ENCODE assay signal across 9 cellular contexts in the genomic region with DNA sequence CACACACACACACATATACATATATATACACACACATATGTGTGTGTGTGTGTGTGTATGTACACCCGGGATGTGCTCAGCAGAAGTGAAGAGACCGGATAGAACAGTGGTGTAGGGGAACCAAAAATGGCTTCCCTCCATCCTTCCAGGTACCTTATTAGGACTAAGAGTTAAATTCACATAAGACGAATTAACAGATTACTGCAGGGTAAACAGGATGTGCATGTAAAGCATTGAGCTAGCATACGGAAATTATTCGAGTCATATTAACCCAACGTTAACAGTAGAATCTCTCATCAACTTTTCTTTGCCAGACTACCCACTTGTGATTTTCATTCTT. TPM values are rescaled to one million over a fixed set of nuclear protein-coding genes. Genes with fewer than 3 reads are reported as not detected.
DNase-seq lines count a peak whose midpoint lies in the region; ATAC-seq, FAIRE-seq and TF ChIP-seq lines count a peak whose summit lies in the region.
"Had no signal": no experiment of that assay in that cellular context is flagged by ENCODE, and none has a peak within 500 bp of the region (broad histone marks: within the 10 kb centered on the region; RNA-seq: fewer than 3 reads in every experiment).

No MANE protein-coding gene starts in this region.

- DNase-seq in A549 (ENCODE audit: low read depth in 1 of 2, low spot score in 1 of 2) (peak in 1 of 2 experiments; percentile 7), H9 (no peak), ascending aorta (ENCODE audit: low spot score in 2 of 2) (no peak), NCI-H187 treated with DMSO at 0.1 percent for 48 hours (lab: John Stamatoyannopoulos, UW) (no peak), middle frontal gyrus (ENCODE audit: extremely low spot score, low spot score) (no peak)
- DNase-seq in activated naive CD8-positive, alpha-beta T cell treated with anti-CD3 and anti-CD28 coated beads for 36 hours: no peak
- DNase-seq: activated T-cell treated with anti-CD3 and anti-CD28 coated beads, Interleukin-2, amount 50 U/mL, for 4 hours had no signal

- no peak overlapping the region for H2BK5ac ChIP-seq in H9 (ENCODE audit: insufficient read length, low read length)

- no peak for ATAC-seq in A549
- ATAC-seq in GM21367 (IDR thresholded peaks at IDR 0.05; ENCODE audit: unreplicated experiment): no peak

- H3K27ac Mint-ChIP-seq in H9: peak overlapping the region in 1 of 3 experiments; percentile 73; a peak in 2 of 7 replicates
- H3K27ac Mint-ChIP-seq in activated naive CD8-positive, alpha-beta T cell treated with anti-CD3 and anti-CD28 coated beads for 36 hours: no peak overlapping the region

- H3K36me3 ChIP-seq in ascending aorta: peaks cover 26 to 32% of the 10 kb centered on the region in 2 donors
- H3K36me3 ChIP-seq in liver (ENCODE audit: control insufficient read depth in 4 of 4, insufficient read depth in 3 of 4, low read depth in 1 of 4, low read length in 3 of 4): peaks cover 2 to 28% (median 24%) of the 10 kb centered on the region in 4 donors

- peaks cover 23 to 28% of the 10 kb centered on the region in 2 experiments for H3K4me1 Mint-ChIP-seq in H9
- peaks cover 25% of the 10 kb centered on the region for H3K4me1 Mint-ChIP-seq in activated naive CD8-positive, alpha-beta T cell treated with anti-CD3 and anti-CD28 coated beads for 36 hours

- peaks cover 42 to 65% (median 52%) of the 10 kb centered on the region in 3 experiments; a peak in 6 of 7 replicates for H3K36me3 Mint-ChIP-seq in H9 (ENCODE audit: insufficient read depth in 1 of 3, low read depth in 3 of 3)
- H3K36me3 Mint-ChIP-seq in activated naive CD8-positive, alpha-beta T cell treated with anti-CD3 and anti-CD28 coated beads for 36 hours: peaks cover 43% of the 10 kb centered on the region

- no peak overlapping the region for H3K18ac ChIP-seq in H9 (ENCODE audit: insufficient read length, low read depth, low read length)

- POLR2A ChIA-PET in A549 (lab: Yijun Ruan, JAX): interaction anchor here (1.5 to 2.0 kb wide), 2 partner anchors 19 to 34 kb away, joined by 9 to 16 read pairs; partner anchors contain the start of gene FAM210B

- FAIRE-seq in A549 (lab: Jason Lieb, UNC): no peak

- WGBS in A549 (ENCODE audit: missing lambda C conversion rate): 6% methylated on average over 6 of the region's 6 CpGs
- WGBS in H9 (ENCODE audit: extremely low coverage, insufficient read length, low lambda C conversion rate): no CpG with 5 or more reads among the region's 6 CpGs
- 3% methylated on average over 6 of the region's 6 CpGs for WGBS in liver

- CTCF ChIA-PET in A549 (lab: Yijun Ruan, JAX): interaction anchor here (0.6 to 2.5 kb wide), 2 partner anchors 14 to 20 kb away, joined by 3 to 6 read pairs; no protein-coding TSS in a partner anchor

- no peak overlapping the region for H2AFZ ChIP-seq in H9 (ENCODE audit: low read length)

- peak overlapping the region; percentile 98 for H3K9ac ChIP-seq in H9 (ENCODE audit: extremely low read depth, insufficient read length, low read length)
- peak overlapping the region in 1 of 2 donors; percentile 93 for H3K9ac ChIP-seq in liver (ENCODE audit: low read depth in 1 of 2, low read length in 2 of 2)

- TF ChIP-seq EP300 in A549 (IDR thresholded peaks at IDR 0.05): no peak

- peak overlapping the region; percentile 85 to 96 for H3K27ac ChIP-seq in A549
- no peak overlapping the region for H3K27ac ChIP-seq in H9 (ENCODE audit: insufficient read length, low read depth, low read length)
- H3K27ac ChIP-seq in ascending aorta: peak overlapping the region; percentile 87 to 90
- H3K27ac ChIP-seq in liver (ENCODE audit: low read depth in 1 of 2, low read length in 2 of 2): peak overlapping the region; percentile 4 to 93

- no peaks in the 10 kb centered on the region for H3K27me3 ChIP-seq in H9 (ENCODE audit: insufficient read depth, low read length)
- H3K27me3 ChIP-seq in ascending aorta: no peaks in the 10 kb centered on the region
- no peaks in the 10 kb centered on the region for H3K27me3 ChIP-seq in liver (ENCODE audit: control insufficient read depth in 4 of 4, insufficient read depth in 4 of 4, low read length in 3 of 4)

- H3K4me1 ChIP-seq in A549 (peaks cover 24% of the 10 kb centered on the region), H9 (ENCODE audit: insufficient read depth, low read length) (no peaks in the 10 kb centered on the region), ascending aorta (peaks cover 0 to 17% of the 10 kb centered on the region in 2 donors), liver (ENCODE audit: control insufficient read depth in 4 of 4, insufficient read depth in 4 of 4, low read length in 3 of 4) (peaks cover 2 to 21% (median 16%) of the 10 kb centered on the region in 4 donors)

- no peak overlapping the region for H4K91ac ChIP-seq in H9 (ENCODE audit: insufficient read length, low read depth, low read length)

- H2BK15ac ChIP-seq in H9 (ENCODE audit: low read depth, low read length): no peak overlapping the region

- no peak overlapping the region for H3K14ac ChIP-seq in H9 (ENCODE audit: insufficient read depth, low read length)

- no peak overlapping the region for H2BK20ac ChIP-seq in H9 (ENCODE audit: low read depth, low read length, poor library complexity, severe bottlenecking)

- intact Hi-C loops in ascending aorta (cut with DNase I): loop anchor here (10.0 kb wide), 1 partner anchor 962 kb away; the partner anchor contains the start of gene RAE1

- peaks cover 32% of the 10 kb centered on the region; the same call in 1 of the 2 replicates for H3K79me2 ChIP-seq in H9 (ENCODE audit: insufficient read depth, low read length)

- H3T11ph ChIP-seq in H9 (ENCODE audit: low read length): no peak overlapping the region

- peaks cover 19% of the 10 kb centered on the region for H3K79me1 ChIP-seq in H9 (ENCODE audit: insufficient read depth, low read depth, low read length, poor library complexity, severe bottlenecking)

- H3K4me3 ChIP-seq in A549: peak overlapping the region; percentile 85
- peak overlapping the region; percentile 63 to 78 for H3K4me3 ChIP-seq in ascending aorta
- H3K4me3 ChIP-seq in liver (ENCODE audit: low read depth in 1 of 3, low read length in 3 of 3): peak overlapping the region; percentile 56 to 99 (median 92)

- H2BK12ac ChIP-seq in H9 (ENCODE audit: insufficient read length, low read depth, low read length): no peak overlapping the region

- no peaks in the 10 kb centered on the region for H3K27me3 Mint-ChIP-seq in H9 (ENCODE audit: low read depth)
- no peaks in the 10 kb centered on the region for H3K27me3 Mint-ChIP-seq in activated naive CD8-positive, alpha-beta T cell treated with anti-CD3 and anti-CD28 coated beads for 36 hours

- TF ChIP-seq RAD21 in A549 (conservative IDR thresholded peaks at IDR 0.05 in 1 of 2, IDR thresholded peaks at IDR 0.05 in 1 of 2) (no peak), liver (IDR thresholded peaks at IDR 0.05) (no peak)

- no peak overlapping the region for H3K23ac ChIP-seq in H9 (ENCODE audit: insufficient read length, low read depth, low read length)

- no peak for TF ChIP-seq POLR2A in A549 (IDR thresholded peaks at IDR 0.05; ENCODE audit: low read length)

- TF ChIP-seq CTCF in A549 (IDR thresholded peaks at IDR 0.05) (no peak), H9 (conservative IDR thresholded peaks at IDR 0.05) (no peak), ascending aorta (IDR thresholded peaks at IDR 0.05) (no peak), liver (IDR thresholded peaks at IDR 0.05; ENCODE audit: low read depth, low read length, missing input control) (no peak)

- no peak overlapping the region for H3K4ac ChIP-seq in H9 (ENCODE audit: low read depth, low read length)

- no peaks in the 10 kb centered on the region for H3K9me3 Mint-ChIP-seq in H9
- no peaks in the 10 kb centered on the region for H3K9me3 Mint-ChIP-seq in activated naive CD8-positive, alpha-beta T cell treated with anti-CD3 and anti-CD28 coated beads for 36 hours
- H3K9me3 Mint-ChIP-seq: activated T-cell treated with anti-CD3 and anti-CD28 coated beads, Interleukin-2, amount 50 U/mL, for 4 hours had no signal

- H2AK5ac ChIP-seq in H9 (ENCODE audit: insufficient read length, low read length): no peak overlapping the region

- H3K9me3 ChIP-seq in A549 (no peaks in the 10 kb centered on the region), H9 (ENCODE audit: control insufficient read depth, low read depth, low read length) (no peaks in the 10 kb centered on the region), ascending aorta (no peaks in the 10 kb centered on the region), liver (ENCODE audit: control insufficient read depth in 4 of 4, low read length in 3 of 4) (no peaks in the 10 kb centered on the region)

- no peak overlapping the region for H4K5ac ChIP-seq in H9 (ENCODE audit: insufficient read length, low read depth, low read length)

- H4K20me1 ChIP-seq in H9 (ENCODE audit: control insufficient read depth, insufficient read depth, insufficient read length): no peaks in the 10 kb centered on the region

- H3K23me2 ChIP-seq in H9 (ENCODE audit: insufficient read length, low read depth, low read length, poor library complexity, severe bottlenecking): peaks cover 6% of the 10 kb centered on the region

- peak overlapping the region; percentile 83 for H3K4me2 ChIP-seq in A549
- peak overlapping the region; percentile 87 for H3K4me2 ChIP-seq in H9 (ENCODE audit: insufficient read depth, insufficient read length, low read length)

- H3K4me3 Mint-ChIP-seq in H9: no peak overlapping the region
- no peak overlapping the region for H3K4me3 Mint-ChIP-seq in activated naive CD8-positive, alpha-beta T cell treated with anti-CD3 and anti-CD28 coated beads for 36 hours
- H3K4me3 Mint-ChIP-seq: activated T-cell treated with anti-CD3 and anti-CD28 coated beads, Interleukin-2, amount 50 U/mL, for 4 hours had no signal

- no peak overlapping the region for H4K8ac ChIP-seq in H9 (replicated peaks; ENCODE audit: insufficient read length, low read depth, low read length)

- no peak overlapping the region for H3K56ac ChIP-seq in H9 (ENCODE audit: insufficient read length, low read depth, low read length)

- no peak overlapping the region for H2BK120ac ChIP-seq in H9 (ENCODE audit: low read depth, low read length, poor library complexity, severe bottlenecking)

RNA-seq across cellular contexts. Expression of gene CSTF1, which starts 0.7 kb away (rescaled TPM):
- polyA plus RNA-seq in A549 (2011; rRNA removed) (79.9 and 96.3 TPM in 2 replicates), A549 (2017; fragmentation: RNase III; extraction: RNeasy Plus Mini Kit Qiagen cat#74134 plus additional on column Dnase treatment) (37.1 to 40.9 TPM (median 37.6 TPM) in 3 replicates), liver (10 to 100 TPM; 11.9 to 12.9 TPM)
- polyA plus RNA-seq in A549 (2012; cell fraction: cytosol; rRNA removed): 43.8 and 47.8 TPM in 2 replicates
- polyA plus RNA-seq in A549 (2012; cell fraction: nucleus; rRNA removed): 41.3 and 44.8 TPM in 2 replicates
- polyA minus RNA-seq in A549 (2011; rRNA and poly(A)+ RNA removed): 114 and 140 TPM in 2 replicates
- total RNA-seq in H9 (2021) (71.7 and 72.9 TPM in 2 replicates), ascending aorta (13.7 TPM), liver (10 to 100 TPM; 19.1 to 20.2 TPM)
- 10 to 100 TPM; 66.4 to 69.8 TPM for total RNA-seq in activated naive CD8-positive, alpha-beta T cell treated with anti-CD3 and anti-CD28 coated beads for 36 hours

RNA-seq across cellular contexts. Expression of gene AURKA, which starts 1.1 kb away (rescaled TPM):
- 116 and 123 TPM in 2 replicates for polyA plus RNA-seq in A549 (2011; rRNA removed)
- polyA plus RNA-seq in A549 (2012; cell fraction: cytosol; rRNA removed): 86.3 and 92.5 TPM in 2 replicates
- 55.4 and 79.5 TPM in 2 replicates for polyA plus RNA-seq in A549 (2012; cell fraction: nucleus; rRNA removed)
- polyA plus RNA-seq in A549 (2017; fragmentation: RNase III; extraction: RNeasy Plus Mini Kit Qiagen cat#74134 plus additional on column Dnase treatment): 107 to 125 TPM (median 117 TPM) in 3 replicates
- polyA minus RNA-seq in A549 (2011; rRNA and poly(A)+ RNA removed): 63.4 and 70.5 TPM in 2 replicates
- total RNA-seq in H9 (2021): 81.9 and 86.8 TPM in 2 replicates
- total RNA-seq in ascending aorta: not detected
- 10 to 100 TPM in 1 of 2 donors, 1 to 10 TPM in 1; 1.3 to 41.6 TPM for total RNA-seq in liver
- 1 to 10 TPM in 1 of 2 donors, under 1 TPM in 1; 0.88 to 4.2 TPM for polyA plus RNA-seq in liver
- 10 to 100 TPM; 83.6 to 85.1 TPM for total RNA-seq in activated naive CD8-positive, alpha-beta T cell treated with anti-CD3 and anti-CD28 coated beads for 36 hours

RNA-seq across cellular contexts. Expression of gene CASS4, which starts 19.0 kb away (rescaled TPM):
- polyA plus RNA-seq in A549 (2011; rRNA removed): 0.09 and 0.19 TPM in 2 replicates
- polyA plus RNA-seq in A549 (2012; cell fraction: cytosol; rRNA removed): 0.01 and 0.03 TPM in 2 replicates
- polyA plus RNA-seq in A549 (2012; cell fraction: nucleus; rRNA removed): 0.05 and 0.07 TPM in 2 replicates
- polyA plus RNA-seq in A549 (2017; fragmentation: RNase III; extraction: RNeasy Plus Mini Kit Qiagen cat#74134 plus additional on column Dnase treatment): 0.03 to 0.09 TPM (median 0.07 TPM) in 3 replicates
- polyA minus RNA-seq in A549 (2011; rRNA and poly(A)+ RNA removed): 0.08 and 0.19 TPM in 2 replicates
- not detected in 2 replicates for total RNA-seq in H9 (2021)
- 11.2 TPM for total RNA-seq in ascending aorta
- 1 to 10 TPM; 1.4 to 1.6 TPM for total RNA-seq in liver
- under 1 TPM; 0.26 to 0.77 TPM for polyA plus RNA-seq in liver
- total RNA-seq in activated naive CD8-positive, alpha-beta T cell treated with anti-CD3 and anti-CD28 coated beads for 36 hours: 1 to 10 TPM; 3.0 to 3.4 TPM

RNA-seq across cellular contexts. Expression of gene FAM210B, which starts 34.3 kb away (rescaled TPM):
- polyA plus RNA-seq in A549 (2011; rRNA removed) (12.9 and 13.1 TPM in 2 replicates), A549 (2017; fragmentation: RNase III; extraction: RNeasy Plus Mini Kit Qiagen cat#74134 plus additional on column Dnase treatment) (9.1 to 10.8 TPM (median 9.6 TPM) in 3 replicates), liver (10 to 100 TPM; 26.2 to 35.1 TPM)
- 4.7 and 6.9 TPM in 2 replicates for polyA plus RNA-seq in A549 (2012; cell fraction: cytosol; rRNA removed)
- polyA plus RNA-seq in A549 (2012; cell fraction: nucleus; rRNA removed): 2.4 and 3.0 TPM in 2 replicates
- 5.9 and 8.5 TPM in 2 replicates for polyA minus RNA-seq in A549 (2011; rRNA and poly(A)+ RNA removed)
- total RNA-seq in H9 (2021) (24.2 and 25.4 TPM in 2 replicates), ascending aorta (17.9 TPM), liver (100 to 1,000 TPM in 1 of 2 donors, 10 to 100 TPM in 1; 21.8 to 139 TPM)
- 1 to 10 TPM; 5.0 to 5.2 TPM for total RNA-seq in activated naive CD8-positive, alpha-beta T cell treated with anti-CD3 and anti-CD28 coated beads for 36 hours
